ENCODE assay signal across 19 cellular contexts in the genomic region with DNA sequence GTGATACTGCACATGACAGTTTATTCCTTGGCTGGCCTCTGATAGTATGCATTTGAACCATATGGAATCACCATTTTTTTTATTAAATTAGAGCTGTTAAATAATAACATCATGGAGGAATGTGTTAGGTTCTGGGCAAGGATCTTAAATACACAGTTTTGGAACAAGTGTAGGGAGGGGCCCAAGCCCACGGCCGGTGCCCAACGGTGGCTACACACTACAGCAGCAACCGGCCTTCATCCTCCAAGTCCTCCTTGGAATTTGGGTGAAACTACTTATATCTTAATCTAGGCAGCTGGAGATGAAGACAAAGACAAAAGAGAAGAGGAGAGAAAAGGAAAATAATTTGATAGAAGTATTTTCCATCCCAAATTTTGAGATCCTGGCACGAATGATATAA. TPM values are rescaled to one million over a fixed set of nuclear protein-coding genes. Genes with fewer than 3 reads are reported as not detected.
DNase-seq lines count a peak whose midpoint lies in the region; ATAC-seq and TF ChIP-seq lines count a peak whose summit lies in the region.
"Had no signal": no experiment of that assay in that cellular context is flagged by ENCODE, and none has a peak within 500 bp of the region (broad histone marks: within the 10 kb centered on the region; RNA-seq: fewer than 3 reads in every experiment).

No MANE protein-coding gene starts in this region.

- no peaks in the 10 kb centered on the region for H3K36me3 ChIP-seq in Caco-2 (ENCODE audit: control insufficient read depth, insufficient read depth, low read length)
- no peaks in the 10 kb centered on the region for H3K36me3 ChIP-seq in psoas muscle (ENCODE audit: insufficient read depth in 1 of 2, low read depth in 1 of 2)
- H3K36me3 ChIP-seq in skeletal muscle tissue (ENCODE audit: control insufficient read depth in 3 of 3, insufficient read depth in 3 of 3, low read length in 3 of 3) = no peaks in the 10 kb centered on the region
- H3K36me3 ChIP-seq: BLaER1 had no signal

- H3K4me3 ChIP-seq in Caco-2 (ENCODE audit: low read depth, low read length) (no peak overlapping the region), psoas muscle (no peak overlapping the region), skeletal muscle tissue (ENCODE audit: low read length in 3 of 3) (no peak overlapping the region)
- H3K4me3 ChIP-seq: A549, BLaER1, GM12878 had no signal

- BruUV-seq in Caco-2 (replicated peaks; lab: Mats Ljungman, UMichigan) = no TSS peak

- intact Hi-C loops in Caco-2 (cut with micrococcal nuclease; ENCODE audit: unreplicated experiment) = no loop called here
- intact Hi-C loops in psoas muscle (cut with DNase I) = no loop called here

- H3K27ac Mint-ChIP-seq in Caco-2 (ENCODE audit: unreplicated experiment) = peak overlapping the region; percentile 19
- H3K27ac Mint-ChIP-seq: CD4-positive, alpha-beta memory T cell; H9 had no signal

- H3K4me1 ChIP-seq in Caco-2 = peaks cover 30% of the 10 kb centered on the region
- H3K4me1 ChIP-seq in psoas muscle = peaks cover 78% of the 10 kb centered on the region
- H3K4me1 ChIP-seq in skeletal muscle tissue (ENCODE audit: control insufficient read depth in 3 of 3, insufficient read depth in 3 of 3, low read length in 3 of 3) = peaks cover 27 to 57% (median 31%) of the 10 kb centered on the region in 3 donors

- H3K4me1 Mint-ChIP-seq in Caco-2 (ENCODE audit: low read depth, unreplicated experiment) = peaks cover 16% of the 10 kb centered on the region
- H3K4me1 Mint-ChIP-seq: CD4-positive, alpha-beta memory T cell had no signal

- H3K27ac ChIP-seq in psoas muscle = peak overlapping the region; percentile 74
- peak overlapping the region; percentile 54 for H3K27ac ChIP-seq in skeletal muscle tissue (ENCODE audit: low read depth, low read length)
- H3K27ac ChIP-seq: 22Rv1, A549, BLaER1 had no signal

- WGBS in psoas muscle, 3 donors = 77 to 85% (median 80%) methylated on average over 5 of the region's 5 CpGs

- no peak overlapping the region for H3K9ac ChIP-seq in skeletal muscle tissue (ENCODE audit: low read depth in 1 of 3, low read length in 3 of 3)
- H3K9ac ChIP-seq: BLaER1 had no signal

- CTCF ChIA-PET in Caco-2 (lab: Charles Lee) = interaction anchor here (1.1 to 1.4 kb wide), 2 partner anchors 37 to 180 kb away, joined by 3 to 6 read pairs; no protein-coding TSS in a partner anchor

- TF ChIP-seq CTCF in Caco-2 (IDR thresholded peaks at IDR 0.05; ENCODE audit: insufficient read depth in 1 of 2, low read depth in 1 of 2, low read length in 1 of 2, severe bottlenecking in 1 of 2, unreplicated experiment in 1 of 2) = no peak
- no peak for TF ChIP-seq CTCF in psoas muscle (IDR thresholded peaks at IDR 0.05)

- ATAC-seq in psoas muscle (no peak), HG02973 (IDR thresholded peaks at IDR 0.05; ENCODE audit: unreplicated experiment) (no peak)
- ATAC-seq: GM12878 had no signal

- H3K27me3 ChIP-seq in Caco-2 (replicated peaks; ENCODE audit: control insufficient read depth, insufficient read depth, low read length) (no peaks in the 10 kb centered on the region), psoas muscle (ENCODE audit: insufficient read depth in 3 of 3, low read length in 2 of 3) (no peaks in the 10 kb centered on the region), skeletal muscle tissue (ENCODE audit: control insufficient read depth in 3 of 3, insufficient read depth in 3 of 3, low read length in 3 of 3) (no peaks in the 10 kb centered on the region)
- H3K27me3 ChIP-seq: BLaER1 had no signal

- H3K27me3 Mint-ChIP-seq in Caco-2 (ENCODE audit: insufficient read depth, unreplicated experiment) = no peaks in the 10 kb centered on the region
- H3K27me3 Mint-ChIP-seq: CD4-positive, alpha-beta memory T cell had no signal

- H3K9me3 ChIP-seq in Caco-2 (no peaks in the 10 kb centered on the region), psoas muscle (no peaks in the 10 kb centered on the region), skeletal muscle tissue (ENCODE audit: control insufficient read depth in 3 of 3, low read length in 3 of 3) (no peaks in the 10 kb centered on the region)
- H3K9me3 ChIP-seq: A549 had no signal

- POLR2A ChIA-PET in Caco-2 (lab: Charles Lee) = interaction anchor here (0.9 kb wide), 1 partner anchor 76 kb away, joined by 3 read pairs; no protein-coding TSS in a partner anchor

- no peak overlapping the region for H3K4me3 Mint-ChIP-seq in Caco-2 (ENCODE audit: unreplicated experiment)
- H3K4me3 Mint-ChIP-seq: CD14-positive monocyte; CD4-positive, alpha-beta memory T cell; H9 had no signal

- peaks cover 11% of the 10 kb centered on the region for H3K36me3 Mint-ChIP-seq in Caco-2 (ENCODE audit: insufficient read depth, unreplicated experiment)
- H3K36me3 Mint-ChIP-seq: CD14-positive monocyte; CD4-positive, alpha-beta memory T cell had no signal

- H3K9me3 Mint-ChIP-seq in Caco-2 (ENCODE audit: unreplicated experiment) = no peaks in the 10 kb centered on the region
- H3K9me3 Mint-ChIP-seq: CD14-positive monocyte, H9 had no signal

- DNase-seq in Caco-2 = no peak
- DNase-seq in mesenteric fat pad (ENCODE audit: low spot score) = peak; percentile 51
- no peak for DNase-seq in psoas muscle
- DNase-seq in foreskin melanocyte = no peak
- DNase-seq in dedifferentiated amniotic fluid mesenchymal stem cell (ENCODE audit: extremely low spot score) = no peak
- DNase-seq: AML-193; Calu3; CD4-positive, alpha-beta memory T cell; DMS 273 treated with DMSO at 0.1 percent for 48 hours; DND-41; EL had no signal

RNA-seq across cellular contexts. Expression of gene ZFHX3, which starts 35.6 kb away (rescaled TPM):
- total RNA-seq in Caco-2 (2022) = 39.9 TPM in 2 replicates
- total RNA-seq in mesenteric fat pad = 28.8 TPM
- 10 to 100 TPM; 10.6 to 36.9 (median 26.2) TPM for total RNA-seq in psoas muscle
- polyA plus RNA-seq in psoas muscle = 10 to 100 TPM in 1 of 3 donors, 1 to 10 TPM in 2; 3.3 to 11.5 (median 5.2) TPM
- total RNA-seq in skeletal muscle tissue = 8.9 TPM
